In the genomic region with DNA sequence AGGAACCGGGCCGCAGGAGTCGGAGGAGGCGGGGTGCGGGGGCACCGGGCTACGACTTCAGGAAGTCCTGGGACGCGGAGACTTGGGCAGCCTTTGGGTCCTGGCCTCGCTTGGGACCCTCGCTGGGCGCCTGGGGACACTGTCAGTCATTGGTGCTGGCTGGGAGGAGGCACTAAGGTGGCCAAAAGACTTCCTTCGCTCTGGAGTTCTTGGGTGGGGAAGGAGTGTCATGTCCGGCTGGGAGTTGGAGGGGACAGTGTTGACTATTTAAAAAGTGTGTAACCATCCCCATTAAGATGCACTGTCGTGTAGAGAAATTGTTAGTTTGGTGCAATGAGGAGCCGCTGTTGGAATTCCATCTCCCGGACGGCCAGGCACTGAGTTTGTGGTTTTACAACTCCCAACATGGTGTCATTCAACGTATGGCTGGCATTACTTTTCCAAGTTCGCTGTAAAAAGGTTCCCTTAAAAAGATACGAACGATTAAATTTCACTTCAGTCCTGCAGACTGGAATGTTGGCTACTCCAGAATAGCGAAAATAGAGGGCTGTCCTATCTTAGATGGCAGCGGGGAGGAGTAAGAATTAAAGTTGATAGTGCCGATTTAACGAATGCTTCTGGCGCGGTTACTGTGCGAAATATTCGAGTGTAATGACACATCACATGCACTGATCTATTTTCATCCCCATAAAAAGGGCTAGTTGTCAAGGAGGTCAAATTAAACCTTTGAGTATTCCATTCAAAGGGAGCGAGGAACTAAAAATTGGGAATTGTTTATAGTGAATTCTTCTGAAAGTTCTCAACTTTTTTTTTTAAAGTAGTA, we compare ENCODE assay signal across 8 cellular contexts. TPM values are rescaled to one million over a fixed set of nuclear protein-coding genes. Genes with fewer than 3 reads are reported as not detected.
DNase-seq lines count a peak whose midpoint lies in the region; ATAC-seq and TF ChIP-seq lines count a peak whose summit lies in the region.

No MANE protein-coding gene starts in this region.

- H3K4me3 ChIP-seq in NT2/D1 (ENCODE audit: insufficient read length, low read depth): peak overlapping the region; percentile 74
- H3K4me3 ChIP-seq in lower lobe of right lung: peak overlapping the region; percentile 89
- H3K4me3 ChIP-seq in tibial artery: peak overlapping the region; percentile 75 to 85

- CTCF ChIA-PET in activated naive CD4-positive, alpha-beta T cell treated with anti-CD3 and anti-CD28 coated beads for 36 hours (lab: Charles Lee): no interaction called here

- peak overlapping the region; percentile 83 for H3K27ac Mint-ChIP-seq in activated naive CD4-positive, alpha-beta T cell treated with anti-CD3 and anti-CD28 coated beads for 36 hours
- H3K27ac Mint-ChIP-seq in central memory CD8-positive, alpha-beta T cell (ENCODE audit: low read depth): peak overlapping the region; percentile 99

- H3K27me3 ChIP-seq in NT2/D1 (ENCODE audit: insufficient read depth, insufficient read length) (no peaks in the 10 kb centered on the region), lower lobe of right lung (ENCODE audit: low read depth) (no peaks in the 10 kb centered on the region), tibial artery (no peaks in the 10 kb centered on the region)

- no peaks in the 10 kb centered on the region for H3K27me3 Mint-ChIP-seq in activated naive CD4-positive, alpha-beta T cell treated with anti-CD3 and anti-CD28 coated beads for 36 hours (ENCODE audit: low read depth)
- no peaks in the 10 kb centered on the region for H3K27me3 Mint-ChIP-seq in central memory CD8-positive, alpha-beta T cell

- peak overlapping the region; percentile 93 for H3K4me3 Mint-ChIP-seq in activated naive CD4-positive, alpha-beta T cell treated with anti-CD3 and anti-CD28 coated beads for 36 hours
- H3K4me3 Mint-ChIP-seq in central memory CD8-positive, alpha-beta T cell: peak overlapping the region; percentile 99

- TF ChIP-seq CTCF in lower lobe of right lung (IDR thresholded peaks at IDR 0.05) (no peak), tibial artery (IDR thresholded peaks at IDR 0.05) (no peak)

- no peak for ATAC-seq in central memory CD8-positive, alpha-beta T cell (replicated peaks; ENCODE audit: extremely low read depth, poor library complexity, severe bottlenecking)
- ATAC-seq in lower lobe of right lung: no peak

- H3K4me1 ChIP-seq in NT2/D1 (ENCODE audit: insufficient read depth, insufficient read length): no peaks in the 10 kb centered on the region
- peaks cover 51% of the 10 kb centered on the region for H3K4me1 ChIP-seq in lower lobe of right lung
- H3K4me1 ChIP-seq in tibial artery: peaks cover 0 to 46% (median 14%) of the 10 kb centered on the region in 4 donors

- H3K9ac ChIP-seq in NT2/D1 (ENCODE audit: insufficient read length, low read depth): peak overlapping the region; percentile 90

- H3K9me3 Mint-ChIP-seq in activated naive CD4-positive, alpha-beta T cell treated with anti-CD3 and anti-CD28 coated beads for 36 hours: peaks cover 9% of the 10 kb centered on the region
- no peaks in the 10 kb centered on the region for H3K9me3 Mint-ChIP-seq in central memory CD8-positive, alpha-beta T cell

- peaks cover 60% of the 10 kb centered on the region for H3K4me1 Mint-ChIP-seq in activated naive CD4-positive, alpha-beta T cell treated with anti-CD3 and anti-CD28 coated beads for 36 hours (ENCODE audit: low read depth)
- H3K4me1 Mint-ChIP-seq in central memory CD8-positive, alpha-beta T cell: peaks cover 71% of the 10 kb centered on the region

- H3K27ac ChIP-seq in lower lobe of right lung: peak overlapping the region; percentile 98
- peak overlapping the region; percentile 90 to 97 for H3K27ac ChIP-seq in tibial artery

- H3K9me3 ChIP-seq in NT2/D1 (ENCODE audit: insufficient read depth, low read length): no peaks in the 10 kb centered on the region
- no peaks in the 10 kb centered on the region for H3K9me3 ChIP-seq in lower lobe of right lung
- peaks cover 0 to 13% (median 5%) of the 10 kb centered on the region in 3 donors for H3K9me3 ChIP-seq in tibial artery

- intact Hi-C loops in activated naive CD4-positive, alpha-beta T cell treated with anti-CD3 and anti-CD28 coated beads for 36 hours (cut with micrococcal nuclease): loop anchor here (1.0 to 10.0 kb wide), 10 partner anchors 10 to 1756 kb away; partner anchors contain the start of genes ABCC4, GPR180 and MBNL2
- intact Hi-C loops in lower lobe of right lung (cut with DNase I): no loop called here
- intact Hi-C loops in tibial artery (cut with DNase I; ENCODE audit: low total_unique reads): no loop called here

- peaks cover 18% of the 10 kb centered on the region for H3K36me3 Mint-ChIP-seq in activated naive CD4-positive, alpha-beta T cell treated with anti-CD3 and anti-CD28 coated beads for 36 hours (ENCODE audit: low read depth)
- peaks cover 19% of the 10 kb centered on the region for H3K36me3 Mint-ChIP-seq in central memory CD8-positive, alpha-beta T cell (ENCODE audit: insufficient read depth)

- H3K36me3 ChIP-seq in NT2/D1 (ENCODE audit: insufficient read depth, insufficient read length, low read length) (no peaks in the 10 kb centered on the region), lower lobe of right lung (no peaks in the 10 kb centered on the region), tibial artery (no peaks in the 10 kb centered on the region)

- DNase-seq in activated naive CD4-positive, alpha-beta T cell treated with anti-CD3 and anti-CD28 coated beads for 36 hours: peak; percentile 26
- no peak for DNase-seq in activated naive CD4-positive, alpha-beta T cell treated with anti-CD3 and anti-CD28 coated beads, Interleukin-2, amount 50 U/mL, for 16 hours
- DNase-seq in NT2/D1 (ENCODE audit: low read depth, low spot score) (no peak), lower lobe of right lung (no peak), tibial artery (peak in 1 of 2 donors; percentile 81), NCI-H2227 treated with DMSO at 0.1 percent for 48 hours (lab: John Stamatoyannopoulos, UW) (no peak), DMS114 treated with DMSO at 0.1 percent for 48 hours (lab: John Stamatoyannopoulos, UW; ENCODE audit: unreplicated experiment) (no peak)
- DNase-seq in central memory CD8-positive, alpha-beta T cell (ENCODE audit: low spot score in 2 of 2): no peak

RNA-seq across cellular contexts. Expression of gene DNAJC3, which starts 0.8 kb away (rescaled TPM):
- 10 to 100 TPM; 13.8 to 14.0 TPM for total RNA-seq in activated naive CD4-positive, alpha-beta T cell treated with anti-CD3 and anti-CD28 coated beads for 36 hours
- 56.7 TPM for total RNA-seq in lower lobe of right lung

RNA-seq across cellular contexts. Expression of gene DZIP1, which starts 33.3 kb away (rescaled TPM):
- total RNA-seq in activated naive CD4-positive, alpha-beta T cell treated with anti-CD3 and anti-CD28 coated beads for 36 hours: under 1 TPM; 0.15 to 0.41 TPM
- 9.0 TPM for total RNA-seq in lower lobe of right lung
